ENCODE assay signal across 8 cellular contexts in the genomic region with DNA sequence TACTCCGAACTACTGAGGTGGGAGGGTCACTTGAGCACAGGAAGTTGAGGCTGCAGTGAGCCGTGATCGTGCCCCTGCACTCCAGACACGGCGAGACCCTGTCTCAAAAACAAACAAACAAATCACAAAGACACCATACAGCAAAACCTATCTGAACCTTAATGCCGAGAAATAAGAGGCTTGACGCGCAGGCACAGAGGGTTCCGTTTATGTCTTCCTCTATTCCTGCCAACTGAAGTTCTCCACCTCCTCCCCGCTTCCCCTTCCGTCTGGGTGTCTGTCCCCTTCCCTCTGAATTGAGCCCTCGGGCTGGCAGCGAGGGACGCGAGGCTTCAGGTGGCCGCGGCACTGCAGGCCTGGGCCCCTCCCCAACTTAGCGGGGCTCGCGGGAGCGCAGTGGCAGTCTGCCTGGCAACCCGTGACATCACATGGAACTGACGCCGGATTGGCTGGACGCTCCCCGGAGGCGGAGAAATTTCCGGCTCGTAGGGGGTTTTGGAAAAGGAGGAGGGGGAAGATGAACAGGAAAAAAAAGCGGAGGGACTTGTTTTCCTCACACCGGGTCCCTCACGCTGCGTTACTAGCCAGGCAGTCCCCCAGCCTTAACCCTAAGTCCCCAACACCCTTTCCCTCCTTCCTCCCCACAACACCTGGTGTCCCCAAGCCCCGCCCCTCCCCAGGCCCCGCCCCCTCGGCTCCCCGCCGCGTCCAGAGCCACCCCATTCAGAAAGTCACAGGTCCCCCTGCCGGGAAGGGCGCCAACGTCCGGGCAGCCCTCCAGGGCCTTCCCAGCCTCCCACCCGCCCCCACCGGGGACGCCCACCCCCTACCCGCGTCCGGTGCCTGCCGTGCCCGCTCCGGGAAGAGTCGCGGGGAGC. TPM values are rescaled to one million over a fixed set of nuclear protein-coding genes. Genes with fewer than 3 reads are reported as not detected.
DNase-seq lines count a peak whose midpoint lies in the region; ATAC-seq and TF ChIP-seq lines count a peak whose summit lies in the region.

No MANE protein-coding gene starts in this region.

- peak overlapping the region; percentile 92 for H3K27ac Mint-ChIP-seq in activated T-helper 2 cell treated with anti-CD3 and anti-CD28 coated beads, Interferon-gamma antibody, Interleukin-2, Interleukin-4, amounts not matched to agents 10 μg/mL and 5 μg/mL and 100 μg/mL, durations not matched to agents 14 hours and 24 hours and 36 hours
- peak overlapping the region; percentile 81 to 87 (median 83) for H3K27ac Mint-ChIP-seq in nephron

- no peaks in the 10 kb centered on the region for H3K9me3 Mint-ChIP-seq in activated T-helper 2 cell treated with anti-CD3 and anti-CD28 coated beads, Interferon-gamma antibody, Interleukin-2, Interleukin-4, amounts not matched to agents 10 μg/mL and 5 μg/mL and 100 μg/mL, durations not matched to agents 14 hours and 24 hours and 36 hours
- H3K9me3 Mint-ChIP-seq in nephron = no peaks in the 10 kb centered on the region

- intact Hi-C loops in activated T-helper 2 cell treated with anti-CD3 and anti-CD28 coated beads, Interferon-gamma antibody, Interleukin-2, Interleukin-4, amounts not matched to agents 10 μg/mL and 5 μg/mL and 100 μg/mL, durations not matched to agents 14 hours and 24 hours and 36 hours (cut with micrococcal nuclease) = no loop called here

- H3K27me3 Mint-ChIP-seq in activated T-helper 2 cell treated with anti-CD3 and anti-CD28 coated beads, Interferon-gamma antibody, Interleukin-2, Interleukin-4, amounts not matched to agents 10 μg/mL and 5 μg/mL and 100 μg/mL, durations not matched to agents 14 hours and 24 hours and 36 hours (ENCODE audit: low read depth) = peaks cover 13% of the 10 kb centered on the region
- H3K27me3 Mint-ChIP-seq in nephron (ENCODE audit: low read depth) = peaks cover 24% of the 10 kb centered on the region

- peak overlapping the region; percentile 70 for H3K4me3 ChIP-seq in fibroblast of villous mesenchyme (ENCODE audit: low read depth, low read length)

- H3K4me3 Mint-ChIP-seq in activated T-helper 2 cell treated with anti-CD3 and anti-CD28 coated beads, Interferon-gamma antibody, Interleukin-2, Interleukin-4, amounts not matched to agents 10 μg/mL and 5 μg/mL and 100 μg/mL, durations not matched to agents 14 hours and 24 hours and 36 hours (ENCODE audit: low read depth) = peak overlapping the region; percentile 90
- peak overlapping the region; percentile 93 to 96 (median 94) for H3K4me3 Mint-ChIP-seq in nephron

- TF ChIP-seq CTCF in fibroblast of villous mesenchyme (IDR thresholded peaks at IDR 0.05; ENCODE audit: insufficient read depth, low read depth, low read length) (no peak), nephron (IDR thresholded peaks at IDR 0.05; ENCODE audit: unreplicated experiment in 3 of 3) (no peak)

- peak; percentile 71 for ATAC-seq in GM21723 (IDR thresholded peaks at IDR 0.05; ENCODE audit: unreplicated experiment)

- H3K36me3 Mint-ChIP-seq in activated T-helper 2 cell treated with anti-CD3 and anti-CD28 coated beads, Interferon-gamma antibody, Interleukin-2, Interleukin-4, amounts not matched to agents 10 μg/mL and 5 μg/mL and 100 μg/mL, durations not matched to agents 14 hours and 24 hours and 36 hours (ENCODE audit: low read depth) = no peaks in the 10 kb centered on the region
- no peaks in the 10 kb centered on the region for H3K36me3 Mint-ChIP-seq in nephron (ENCODE audit: low read depth)

- peaks cover 8% of the 10 kb centered on the region for H3K4me1 Mint-ChIP-seq in activated T-helper 2 cell treated with anti-CD3 and anti-CD28 coated beads, Interferon-gamma antibody, Interleukin-2, Interleukin-4, amounts not matched to agents 10 μg/mL and 5 μg/mL and 100 μg/mL, durations not matched to agents 14 hours and 24 hours and 36 hours (ENCODE audit: low read depth)
- H3K4me1 Mint-ChIP-seq in nephron = peaks cover 29% of the 10 kb centered on the region

- DNase-seq in DMS153 treated with DMSO at 0.1 percent for 48 hours (lab: John Stamatoyannopoulos, UW; ENCODE audit: unreplicated experiment) = peak; percentile 43
- DNase-seq in KG1 (lab: John Stamatoyannopoulos, UW) = peak; percentile 78
- peak; percentile 69 for DNase-seq in RKO (ENCODE audit: low spot score)
- DNase-seq in activated T-helper 2 cell treated with anti-CD3 and anti-CD28 coated beads, Interferon-gamma antibody, Interleukin-2, Interleukin-4, amounts not matched to agents 10 μg/mL and 5 μg/mL and 100 μg/mL, durations not matched to agents 14 hours and 24 hours and 36 hours (ENCODE audit: low spot score) = peak; percentile 84
- DNase-seq in fibroblast of villous mesenchyme (ENCODE audit: low read depth) = peak; percentile 68
- peak; percentile 77 to 96 (median 85) for DNase-seq in stimulated activated naive CD4-positive, alpha-beta T cell (lab: John Stamatoyannopoulos, UW)

RNA-seq across cellular contexts. Expression of a gene that starts 1.1 kb away (rescaled TPM):
- 0.21 and 0.25 TPM in 2 replicates for total RNA-seq in activated T-helper 2 cell treated with anti-CD3 and anti-CD28 coated beads, Interferon-gamma antibody, Interleukin-2, Interleukin-4, amounts not matched to agents 10 μg/mL and 5 μg/mL and 100 μg/mL, durations not matched to agents 14 hours and 24 hours and 36 hours
- total RNA-seq in fibroblast of villous mesenchyme = under 0.01 TPM in 1 of 2 replicates, not detected in the other

RNA-seq across cellular contexts. Expression of a gene that starts 12.8 kb away (rescaled TPM):
- 0.66 and 0.80 TPM in 2 replicates for total RNA-seq in activated T-helper 2 cell treated with anti-CD3 and anti-CD28 coated beads, Interferon-gamma antibody, Interleukin-2, Interleukin-4, amounts not matched to agents 10 μg/mL and 5 μg/mL and 100 μg/mL, durations not matched to agents 14 hours and 24 hours and 36 hours
- total RNA-seq in fibroblast of villous mesenchyme = not detected in 2 replicates

RNA-seq across cellular contexts. Expression of a gene that starts 44.7 kb away (rescaled TPM):
- total RNA-seq in activated T-helper 2 cell treated with anti-CD3 and anti-CD28 coated beads, Interferon-gamma antibody, Interleukin-2, Interleukin-4, amounts not matched to agents 10 μg/mL and 5 μg/mL and 100 μg/mL, durations not matched to agents 14 hours and 24 hours and 36 hours = 76.0 and 76.2 TPM in 2 replicates
- 38.7 and 40.6 TPM in 2 replicates for total RNA-seq in fibroblast of villous mesenchyme

RNA-seq across cellular contexts. Expression of a gene that starts 45.1 kb away (rescaled TPM):
- total RNA-seq in activated T-helper 2 cell treated with anti-CD3 and anti-CD28 coated beads, Interferon-gamma antibody, Interleukin-2, Interleukin-4, amounts not matched to agents 10 μg/mL and 5 μg/mL and 100 μg/mL, durations not matched to agents 14 hours and 24 hours and 36 hours = 0.28 and 0.82 TPM in 2 replicates
- total RNA-seq in fibroblast of villous mesenchyme = 0.32 TPM in 1 of 2 replicates, not detected in the other

RNA-seq across cellular contexts. Expression of a gene that starts 47.4 kb away (rescaled TPM):
- 153 and 162 TPM in 2 replicates for total RNA-seq in activated T-helper 2 cell treated with anti-CD3 and anti-CD28 coated beads, Interferon-gamma antibody, Interleukin-2, Interleukin-4, amounts not matched to agents 10 μg/mL and 5 μg/mL and 100 μg/mL, durations not matched to agents 14 hours and 24 hours and 36 hours
- total RNA-seq in fibroblast of villous mesenchyme = 22.9 and 25.0 TPM in 2 replicates

Comparison
In these comparisons a context has a peak if more than half of its experiments do, and no peak if none do; other contexts are left out.
1. Peak in every context shown above with its lines: DNase-seq, ATAC-seq and H3K4me3 ChIP-seq.